In genomic region chr1:221611930-221612777, GRCh38 we compare ENCODE assay signal across 1 cellular context.
A peak's percentile ranks its signal among the peaks of the same experiment; 100 is the strongest.
TF ChIP-seq lines count a peak whose summit lies in the region.

No MANE protein-coding gene starts in this region.

TF ChIP-seq in HEK293, 187 proteins besides CTCF, POLR2A, EP300 and RAD21 (continued from another document):
- TF ChIP-seq PRDM6 (tag by site-specific recombination; IDR thresholded peaks at IDR 0.05) (peak; percentile 91), SALL2 (tag by site-specific recombination; IDR thresholded peaks at IDR 0.05; ENCODE audit: borderline replicate concordance) (no peak), ZSCAN16 (tag by site-specific recombination; IDR thresholded peaks at IDR 0.05) (no peak), ZNF324 (tag by site-specific recombination; IDR thresholded peaks at IDR 0.05) (peak; percentile 14; the same call in 1 of the 2 replicates), MYNN (tag by site-specific recombination; IDR thresholded peaks at IDR 0.05; ENCODE audit: borderline replicate concordance) (no peak), ZNF391 (tag by site-specific recombination; IDR thresholded peaks at IDR 0.05; ENCODE audit: borderline replicate concordance, low read depth) (no peak), ZNF16 (tag by site-specific recombination; IDR thresholded peaks at IDR 0.05; ENCODE audit: low read depth) (no peak), PBX3 (CRISPR knock-in tag; IDR thresholded peaks at IDR 0.05) (no peak), ZNF354C (tag by site-specific recombination; IDR thresholded peaks at IDR 0.05; ENCODE audit: borderline replicate concordance, low read depth) (no peak), ZNF473 (tag by site-specific recombination; IDR thresholded peaks at IDR 0.05) (no peak), ZNF626 (tag by site-specific recombination; IDR thresholded peaks at IDR 0.05) (no peak), KLF7 (tag by site-specific recombination; IDR thresholded peaks at IDR 0.05; ENCODE audit: borderline replicate concordance) (no peak), PATZ1 (tag by site-specific recombination; IDR thresholded peaks at IDR 0.05) (peak; percentile 31; the same call in 1 of the 2 replicates), ZNF221 (tag by site-specific recombination; IDR thresholded peaks at IDR 0.05; ENCODE audit: borderline replicate concordance) (no peak), ZBTB26 (tag by site-specific recombination; optimal IDR thresholded peaks at IDR 0.05) (no peak), ZNF302 (tag by site-specific recombination; IDR thresholded peaks at IDR 0.05; ENCODE audit: low read depth) (no peak), GLIS1 (tag by site-specific recombination; IDR thresholded peaks at IDR 0.05) (no peak; the same call in 1 of the 2 replicates), SP7 (tag by site-specific recombination; IDR thresholded peaks at IDR 0.05) (peak; percentile 88), ZNF558 (tag by site-specific recombination; IDR thresholded peaks at IDR 0.05) (no peak), ZBTB20 (tag by site-specific recombination; IDR thresholded peaks at IDR 0.05) (peak; percentile 41), ZNF280C (tag by site-specific recombination; IDR thresholded peaks at IDR 0.05) (no peak), ZSCAN5A (tag by site-specific recombination; IDR thresholded peaks at IDR 0.05) (no peak), ZNF18 (tag by site-specific recombination; IDR thresholded peaks at IDR 0.05) (no peak), ZFHX2 (tag by site-specific recombination; conservative IDR thresholded peaks at IDR 0.05) (peak; percentile 94), ZNF639 (tag by site-specific recombination; IDR thresholded peaks at IDR 0.05) (no peak), ZNF600 (tag by site-specific recombination; IDR thresholded peaks at IDR 0.05) (peak; percentile 90), ZNF202 (tag by site-specific recombination; IDR thresholded peaks at IDR 0.05; ENCODE audit: borderline replicate concordance) (no peak), ZNF146 (tag by site-specific recombination; IDR thresholded peaks at IDR 0.05) (no peak), ZNF571 (tag by site-specific recombination; IDR thresholded peaks at IDR 0.05) (no peak), ZNF660 (tag by site-specific recombination; IDR thresholded peaks at IDR 0.05) (peak; percentile 80), ZNF76 (tag by site-specific recombination; IDR thresholded peaks at IDR 0.05; ENCODE audit: borderline replicate concordance, low read depth) (no peak; the same call in 1 of the 2 replicates), ZNF132 (tag by site-specific recombination; IDR thresholded peaks at IDR 0.05; ENCODE audit: borderline replicate concordance) (no peak), ZBTB6 (tag by site-specific recombination; IDR thresholded peaks at IDR 0.05) (no peak), TRIM28 (IDR thresholded peaks at IDR 0.05; ENCODE audit: borderline replicate concordance, low read length) (peak; percentile 96), ZNF248 (tag by site-specific recombination; IDR thresholded peaks at IDR 0.05) (no peak), ZNF654 (tag by site-specific recombination; IDR thresholded peaks at IDR 0.05; ENCODE audit: low read depth) (no peak), ZEB2 (tag by site-specific recombination; IDR thresholded peaks at IDR 0.05) (peak; percentile 60; the same call in 1 of the 2 replicates), ZNF140 (tag by site-specific recombination; IDR thresholded peaks at IDR 0.05) (no peak), ZNF155 (tag by site-specific recombination; IDR thresholded peaks at IDR 0.05) (no peak)
